8 cellular contexts compared by ENCODE assay signal in the genomic region with DNA sequence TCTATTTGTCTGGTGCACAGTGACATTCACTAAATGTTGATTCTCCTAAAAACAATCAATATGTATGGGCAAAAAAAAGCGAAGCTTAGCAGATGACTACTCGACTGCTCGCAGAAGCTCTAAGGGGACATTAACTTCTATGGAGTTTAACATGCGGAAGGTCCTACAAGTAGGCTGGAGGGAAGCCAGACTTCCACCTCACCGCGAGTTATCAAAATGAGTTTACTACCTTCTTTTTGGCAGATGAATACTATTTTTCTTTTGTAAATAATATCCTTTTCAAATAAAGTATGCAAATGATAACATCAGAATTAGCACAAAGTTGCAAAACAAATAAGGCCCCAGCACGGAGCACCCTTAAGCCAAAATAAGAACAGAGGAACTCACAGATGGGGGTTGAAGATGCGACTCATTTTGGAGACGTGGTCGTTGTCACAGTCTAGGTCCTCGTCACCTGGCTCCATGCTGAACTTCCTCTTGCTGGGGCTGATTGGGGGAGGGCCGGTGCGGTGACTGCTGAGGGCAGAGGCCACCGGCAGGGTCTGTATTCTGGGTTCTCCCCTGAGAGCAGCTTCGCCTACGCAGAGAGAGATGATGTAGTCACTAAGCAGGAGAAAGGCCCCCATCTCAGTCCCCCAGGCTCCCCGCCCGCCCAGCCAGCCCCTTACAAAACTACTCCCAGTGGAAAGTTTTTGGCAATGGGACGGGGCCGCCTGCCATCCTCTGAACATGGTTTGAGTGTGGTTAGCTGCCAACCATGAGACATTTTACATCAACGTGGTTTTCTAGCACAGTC. TPM values are rescaled to one million over a fixed set of nuclear protein-coding genes. Genes with fewer than 3 reads are reported as not detected.
DNase-seq lines count a peak whose midpoint lies in the region; ATAC-seq and TF ChIP-seq lines count a peak whose summit lies in the region.

No MANE protein-coding gene starts in this region.

- H3K9ac ChIP-seq in OCI-LY1 (ENCODE audit: low read length): peak overlapping the region; percentile 63

- TF ChIP-seq POLR2A in prostate gland (IDR thresholded peaks at IDR 0.05): no peak

- WGBS in prostate gland: 31% methylated on average over 21 of the region's 21 CpGs

- peaks cover 3% of the 10 kb centered on the region; the same call in 1 of the 2 replicates for H3K9me3 ChIP-seq in OCI-LY1 (ENCODE audit: low read length)
- H3K9me3 ChIP-seq in prostate gland: no peaks in the 10 kb centered on the region

- DNase-seq in prostate gland (ENCODE audit: low spot score) (peak; percentile 46), cerebellar nuclear complex (lab: John Stamatoyannopoulos, UW) (no peak), NCI-H446 (lab: John Stamatoyannopoulos, UW) (no peak), OCI-M1 (lab: John Stamatoyannopoulos, UW) (no peak)

- H3K4me1 ChIP-seq in OCI-LY1 (ENCODE audit: insufficient read depth, low read length, severe bottlenecking): peaks cover 67% of the 10 kb centered on the region
- peaks cover 17% of the 10 kb centered on the region for H3K4me1 ChIP-seq in prostate gland (replicated peaks)

- TF ChIP-seq CTCF in OCI-LY1 (IDR thresholded peaks at IDR 0.05; ENCODE audit: low read length) (no peak), prostate gland (IDR thresholded peaks at IDR 0.05) (no peak)

- H3K27ac ChIP-seq in OCI-LY1 (ENCODE audit: low read depth, low read length, poor library complexity, severe bottlenecking): peak overlapping the region; percentile 94
- peak overlapping the region; percentile 39 to 71 for H3K27ac ChIP-seq in prostate gland

- peak overlapping the region; percentile 72 for H3K4me2 ChIP-seq in OCI-LY1 (ENCODE audit: low read length)

- ATAC-seq in GM18519 (IDR thresholded peaks at IDR 0.05; ENCODE audit: low FRiP score, unreplicated experiment) (peak; percentile 75), HG02571 (IDR thresholded peaks at IDR 0.05; ENCODE audit: unreplicated experiment) (peak; percentile 94), esophagus mucosa (peak; percentile 12)

- intact Hi-C loops in prostate gland (cut with DNase I): loop anchor here (5.0 kb wide), 1 partner anchor 36 kb away; no protein-coding TSS in a partner anchor

- H3K27me3 ChIP-seq in OCI-LY1 (ENCODE audit: insufficient read depth, low read length): no peaks in the 10 kb centered on the region
- no peaks in the 10 kb centered on the region for H3K27me3 ChIP-seq in prostate gland (replicated peaks; ENCODE audit: insufficient read depth)

- H3K4me3 ChIP-seq in OCI-LY1 (ENCODE audit: low read depth, low read length, poor library complexity, severe bottlenecking) (peak overlapping the region; percentile 43), prostate gland (no peak overlapping the region)

- H2AFZ ChIP-seq in OCI-LY1 (ENCODE audit: low read length): no peak overlapping the region

- peaks cover 15% of the 10 kb centered on the region; the same call in 1 of the 2 replicates for H3F3A ChIP-seq in OCI-LY1 (ENCODE audit: insufficient read depth, low read length)

- H3K36me3 ChIP-seq in OCI-LY1 (ENCODE audit: insufficient read depth, low read length): peaks cover 53% of the 10 kb centered on the region
- no peaks in the 10 kb centered on the region for H3K36me3 ChIP-seq in prostate gland

- H4K20me1 ChIP-seq in OCI-LY1 (ENCODE audit: insufficient read depth, low read length): no peaks in the 10 kb centered on the region

- H3K9me2 ChIP-seq in OCI-LY1 (ENCODE audit: low read depth, low read length): no peaks in the 10 kb centered on the region

- peaks cover 41% of the 10 kb centered on the region for H3K79me2 ChIP-seq in OCI-LY1 (ENCODE audit: insufficient read depth, low read length)

RNA-seq across cellular contexts. Expression of a gene that starts 42.1 kb away (rescaled TPM):
- total RNA-seq in esophagus mucosa (36.3 TPM), prostate gland (100 to 1,000 TPM in 1 of 2 donors, 10 to 100 TPM in 1; 87.2 to 203 TPM)

Comparison
In these comparisons a context has a peak if more than half of its experiments do, and no peak if none do; other contexts are left out.
1. ATAC-seq: peak in every context shown above with its lines; median percentile 94 in HG02571; 75 in GM18519; 12 in esophagus mucosa.